In genomic region chr5:81425569-81425968, GRCh38 we compare ENCODE assay signal across 9 cellular contexts. TPM values are rescaled to one million over a fixed set of nuclear protein-coding genes. Genes with fewer than 3 reads are reported as not detected.
A peak's percentile ranks its signal among the peaks of the same experiment; 100 is the strongest.
DNase-seq lines count a peak whose midpoint lies in the region; ATAC-seq and TF ChIP-seq lines count a peak whose summit lies in the region.
"Had no signal": no experiment of that assay in that cellular context is flagged by ENCODE, and none has a peak within 500 bp of the region (broad histone marks: within the 10 kb centered on the region; RNA-seq: fewer than 3 reads in every experiment).

No MANE protein-coding gene starts in this region.

- DNase-seq in DND-41 (no peak), HT1080 (ENCODE audit: low read depth) (peak; percentile 56), Panc1 (ENCODE audit: low read depth, low spot score) (no peak), mucosa of gallbladder (ENCODE audit: low spot score) (no peak)
- DNase-seq in effector memory CD8-positive, alpha-beta T cell = peak in 1 of 3 experiments; percentile 8
- DNase-seq in naive thymus-derived CD4-positive, alpha-beta T cell = peak in 7 of 9 donors; percentile 15 to 72 (median 58)
- no peak for DNase-seq in stimulated activated CD4-positive, alpha-beta T cell treated with anti-CD3 and anti-CD28 coated beads, Interleukin-15, amount 100 ng/mL, for 24 hours

- peaks cover 5% of the 10 kb centered on the region for H3K79me2 ChIP-seq in DND-41 (ENCODE audit: insufficient read depth, low read length)

- no peaks in the 10 kb centered on the region for H3K9me3 Mint-ChIP-seq in effector memory CD8-positive, alpha-beta T cell
- no peaks in the 10 kb centered on the region for H3K9me3 Mint-ChIP-seq in naive thymus-derived CD4-positive, alpha-beta T cell

- H3K27me3 ChIP-seq in DND-41 (ENCODE audit: insufficient read depth, low read length, poor library complexity) = no peaks in the 10 kb centered on the region
- no peaks in the 10 kb centered on the region for H3K27me3 ChIP-seq in Panc1 (ENCODE audit: control insufficient read depth, insufficient read depth, low read length)
- H3K27me3 ChIP-seq in naive thymus-derived CD4-positive, alpha-beta T cell (ENCODE audit: control insufficient read depth in 2 of 2, insufficient read depth in 2 of 2, low read length in 2 of 2) = no peaks in the 10 kb centered on the region
- H3K27me3 ChIP-seq: SJSA1 had no signal

- in situ Hi-C loops in Panc1 (cut with HindIII; ENCODE audit: low pct_unique_long_range_greater_than_20kb, low sequenced_read_pairs) = no loop called here

- H3K4me3 ChIP-seq in DND-41 (ENCODE audit: low read depth in 1 of 2, low read length in 2 of 2) (no peak overlapping the region), Panc1 (ENCODE audit: low read depth in 2 of 2, low read length in 2 of 2) (no peak overlapping the region)
- no peak overlapping the region for H3K4me3 ChIP-seq in naive thymus-derived CD4-positive, alpha-beta T cell (ENCODE audit: low read length)
- H3K4me3 ChIP-seq: SJSA1 had no signal

- H3K9ac ChIP-seq in DND-41 (ENCODE audit: low read depth, low read length) = no peak overlapping the region

- H3K4me1 Mint-ChIP-seq in effector memory CD8-positive, alpha-beta T cell (ENCODE audit: low read depth in 2 of 2) = peaks cover 2 to 3% of the 10 kb centered on the region in 2 donors
- H3K4me1 Mint-ChIP-seq in naive thymus-derived CD4-positive, alpha-beta T cell = peaks cover 3 to 25% (median 13%) of the 10 kb centered on the region in 7 donors

- peaks cover 72% of the 10 kb centered on the region for H3K36me3 ChIP-seq in DND-41 (ENCODE audit: insufficient read depth, low read length)
- H3K36me3 ChIP-seq in Panc1 (ENCODE audit: control insufficient read depth, insufficient read depth, low read length) = no peaks in the 10 kb centered on the region
- H3K36me3 ChIP-seq in naive thymus-derived CD4-positive, alpha-beta T cell (ENCODE audit: control insufficient read depth in 2 of 3, insufficient read depth in 3 of 3, low read length in 3 of 3) = peaks cover 0 to 2% (median 0%) of the 10 kb centered on the region in 3 experiments
- H3K36me3 ChIP-seq: SJSA1 had no signal

- H4K20me1 ChIP-seq in DND-41 (ENCODE audit: insufficient read depth, low read length) = no peaks in the 10 kb centered on the region

- no peak overlapping the region for H3K4me2 ChIP-seq in DND-41 (ENCODE audit: insufficient read depth, low read length)

- H3K4me1 ChIP-seq in DND-41 (ENCODE audit: insufficient read depth, low read length) = peaks cover 9% of the 10 kb centered on the region
- H3K4me1 ChIP-seq in Panc1 (ENCODE audit: control insufficient read depth, insufficient read depth, low read length) = peaks cover 27% of the 10 kb centered on the region
- H3K4me1 ChIP-seq in naive thymus-derived CD4-positive, alpha-beta T cell (ENCODE audit: control insufficient read depth in 2 of 2, insufficient read depth in 2 of 2, low read length in 2 of 2) = peaks cover 0 to 6% of the 10 kb centered on the region in 2 donors

- H3K27ac ChIP-seq in DND-41 (ENCODE audit: low read length) (peak overlapping the region; percentile 57), Panc1 (ENCODE audit: low read length) (no peak overlapping the region)
- H3K27ac ChIP-seq in naive thymus-derived CD4-positive, alpha-beta T cell (ENCODE audit: low read depth, low read length) = no peak overlapping the region
- H3K27ac ChIP-seq: SJSA1 had no signal

- H3K27ac Mint-ChIP-seq in effector memory CD8-positive, alpha-beta T cell = no peak overlapping the region
- peak overlapping the region in 6 of 9 donors; percentile 9 to 65 (median 48) for H3K27ac Mint-ChIP-seq in naive thymus-derived CD4-positive, alpha-beta T cell

- ATAC-seq in DND-41 (ENCODE audit: insufficient read depth, low read depth) (peak; percentile 76), Panc1 (no peak), HG03045 (IDR thresholded peaks at IDR 0.05; ENCODE audit: unreplicated experiment) (no peak)
- peak; percentile 69 for ATAC-seq in effector memory CD8-positive, alpha-beta T cell (replicated peaks)
- peak; percentile 73 for ATAC-seq in naive thymus-derived CD4-positive, alpha-beta T cell

- H2AFZ ChIP-seq in DND-41 (ENCODE audit: low read depth, low read length) = no peak overlapping the region

- H3K9me3 ChIP-seq in DND-41 (ENCODE audit: insufficient read depth, low read length, severe bottlenecking) (no peaks in the 10 kb centered on the region), Panc1 (ENCODE audit: control insufficient read depth, insufficient read depth, low read depth, low read length) (no peaks in the 10 kb centered on the region)
- H3K9me3 ChIP-seq in naive thymus-derived CD4-positive, alpha-beta T cell (ENCODE audit: control insufficient read depth in 2 of 3, low read length in 3 of 3) = no peaks in the 10 kb centered on the region
- H3K9me3 ChIP-seq: SJSA1 had no signal

- CTCF ChIA-PET in Panc1 (lab: Charles Lee) = interaction anchor here (0.7 kb wide), 7 partner anchors 34 to 752 kb away, joined by 3 to 5 read pairs (median 5); no protein-coding TSS in a partner anchor
- CTCF ChIA-PET in naive thymus-derived CD4-positive, alpha-beta T cell (lab: Charles Lee) = interaction anchor here (0.7 to 3.8 kb wide), 11 partner anchors 9 to 832 kb away, joined by 3 to 30 read pairs (median 4); partner anchors contain the start of gene SSBP2

- peaks cover 4% of the 10 kb centered on the region for H3K36me3 Mint-ChIP-seq in effector memory CD8-positive, alpha-beta T cell (ENCODE audit: insufficient read depth)
- peaks cover 0 to 21% (median 8%) of the 10 kb centered on the region in 5 donors for H3K36me3 Mint-ChIP-seq in naive thymus-derived CD4-positive, alpha-beta T cell

- TF ChIP-seq CTCF in DND-41 (IDR thresholded peaks at IDR 0.05; ENCODE audit: borderline replicate concordance, extremely low read depth, low read length, poor library complexity, severe bottlenecking) (peak; percentile 66), Panc1 (IDR thresholded peaks at IDR 0.05) (peak; percentile 61; the same call in 1 of the 2 replicates)

- no peak overlapping the region for H3K4me3 Mint-ChIP-seq in effector memory CD8-positive, alpha-beta T cell
- H3K4me3 Mint-ChIP-seq in naive thymus-derived CD4-positive, alpha-beta T cell = peak overlapping the region in 2 of 10 donors; percentile 6 to 8

- POLR2A ChIA-PET in Panc1 (lab: Charles Lee) = no interaction called here
- POLR2A ChIA-PET in naive thymus-derived CD4-positive, alpha-beta T cell (lab: Charles Lee) = no interaction called here

- no peaks in the 10 kb centered on the region for H3K27me3 Mint-ChIP-seq in effector memory CD8-positive, alpha-beta T cell
- H3K27me3 Mint-ChIP-seq in naive thymus-derived CD4-positive, alpha-beta T cell = no peaks in the 10 kb centered on the region

- BruUV-seq in Panc1 (replicated peaks; lab: Mats Ljungman, UMichigan) = no TSS peak

- intact Hi-C loops in Panc1 (cut with micrococcal nuclease; ENCODE audit: unreplicated experiment) = loop anchor here (5.0 to 10.0 kb wide), 3 partner anchors 322 to 799 kb away; no protein-coding TSS in a partner anchor
- intact Hi-C loops in naive thymus-derived CD4-positive, alpha-beta T cell (cut with micrococcal nuclease) = loop anchor here (1.0 to 5.0 kb wide), 10 partner anchors 82 to 834 kb away; partner anchors contain the start of genes ATG10 (in 2 of the 2) and SSBP2 (in 1 of the 2)

RNA-seq across cellular contexts. Expression of gene ACOT12, which starts 31.6 kb away (rescaled TPM):
- 0.03 TPM in 1 of 2 replicates, not detected in the other for total RNA-seq in HT1080 (2014; rRNA removed; shearing (Covaris generic))
- 0.03 TPM in 1 of 2 replicates, not detected in the other for polyA plus RNA-seq in HT1080 (2015; cell fraction: cytosol; rRNA removed)
- not detected in 2 replicates for polyA plus RNA-seq in HT1080 (2015; cell fraction: nucleus; rRNA removed)
- total RNA-seq in Panc1 (2021; ENCODE audit: unreplicated experiment) = 0.74 TPM
- polyA plus RNA-seq in Panc1 (2012; ENCODE audit: insufficient read length) = 0.92 TPM
- total RNA-seq in naive thymus-derived CD4-positive, alpha-beta T cell = 1 to 10 TPM in 1 of 5 experiments, under 1 TPM in 1, not detected in 3; 0.46 to 1.1 TPM
- polyA plus RNA-seq in naive thymus-derived CD4-positive, alpha-beta T cell = not detected
- 0.75 TPM for total RNA-seq in mucosa of gallbladder
- total RNA-seq: SJSA1 had no signal

Comparison
In these comparisons a context has a peak if more than half of its experiments do, and no peak if none do; other contexts are left out.
1. ATAC-seq: peak in DND-41 (single experiment), effector memory CD8-positive, alpha-beta T cell (single experiment) and naive thymus-derived CD4-positive, alpha-beta T cell (single experiment); none in Panc1 (single experiment) and HG03045 (single experiment).
2. DNase-seq: peak in HT1080 (single experiment) and naive thymus-derived CD4-positive, alpha-beta T cell (7 of 9); none in DND-41 (single experiment), Panc1 (single experiment), stimulated activated CD4-positive, alpha-beta T cell treated with anti-CD3 and anti-CD28 coated beads, Interleukin-15, amount 100 ng/mL, for 24 hours (single experiment) and mucosa of gallbladder (single experiment).
3. H3K27ac Mint-ChIP-seq: peak in naive thymus-derived CD4-positive, alpha-beta T cell (6 of 9); none in effector memory CD8-positive, alpha-beta T cell (0 of 2).